Comparison of ENCODE assay signal across 9 cellular contexts in genomic region chr16:85296859-85297698, GRCh38.
A peak's percentile ranks its signal among the peaks of the same experiment; 100 is the strongest.
DNase-seq lines count a peak whose midpoint lies in the region; ATAC-seq and TF ChIP-seq lines count a peak whose summit lies in the region.
"Had no signal": no experiment of that assay in that cellular context is flagged by ENCODE, and none has a peak within 500 bp of the region (broad histone marks: within the 10 kb centered on the region; RNA-seq: fewer than 3 reads in every experiment).

No MANE protein-coding gene starts in this region.

- ATAC-seq in GM21515 (IDR thresholded peaks at IDR 0.05; ENCODE audit: unreplicated experiment), result no peak
- ATAC-seq in HG03135 (IDR thresholded peaks at IDR 0.05; ENCODE audit: unreplicated experiment), result no peak

- TF ChIP-seq EP300 in suprapubic skin (IDR thresholded peaks at IDR 0.05), result no peak

- H3K4me3 ChIP-seq in LNCaP clone FGC (ENCODE audit: low read depth, low read length), result no peak overlapping the region
- no peak overlapping the region for H3K4me3 ChIP-seq in suprapubic skin
- H3K4me3 ChIP-seq: skin epidermis had no signal

- TF ChIP-seq POLR2A in suprapubic skin (IDR thresholded peaks at IDR 0.05), result no peak

- DNase-seq in EH (ENCODE audit: low read depth) (peak; percentile 47), LNCaP clone FGC (ENCODE audit: low read depth) (no peak), dermis blood vessel endothelial cell (peak; percentile 68), midbrain (lab: John Stamatoyannopoulos, UW) (peak; percentile 23), suprapubic skin (ENCODE audit: low spot score in 2 of 2) (no peak)
- DNase-seq in activated CD4-positive, CD25-positive, alpha-beta regulatory T cell treated with anti-CD3 and anti-CD28 coated beads, Interleukin-2, amount 50 U/mL, for 72 hours, result peak; percentile 59

- WGBS in suprapubic skin, result 34% methylated on average over 11 of the region's 18 CpGs

- no peaks in the 10 kb centered on the region for H3K27me3 ChIP-seq in suprapubic skin

- no peaks in the 10 kb centered on the region for H3K36me3 ChIP-seq in suprapubic skin

- no peak overlapping the region for H3K27ac ChIP-seq in suprapubic skin
- H3K27ac ChIP-seq: skin epidermis had no signal

- TF ChIP-seq CTCF in LNCaP clone FGC (IDR thresholded peaks at IDR 0.05; ENCODE audit: control insufficient read depth, extremely low read depth, insufficient read depth) (peak; percentile 63), suprapubic skin (IDR thresholded peaks at IDR 0.05) (peak; percentile 22 to 79)

- no peaks in the 10 kb centered on the region for H3K4me1 ChIP-seq in suprapubic skin

- H3K9me3 ChIP-seq in suprapubic skin, result no peaks in the 10 kb centered on the region

Comparison
In these comparisons a context has a peak if more than half of its experiments do, and no peak if none do; other contexts are left out.
1. DNase-seq: peak in EH (single experiment), activated CD4-positive, CD25-positive, alpha-beta regulatory T cell treated with anti-CD3 and anti-CD28 coated beads, Interleukin-2, amount 50 U/mL, for 72 hours (single experiment), dermis blood vessel endothelial cell (single experiment) and midbrain (single experiment); none in LNCaP clone FGC (single experiment) and suprapubic skin (0 of 2).